ENCODE assay signal across 39 cellular contexts in genomic region chr19:8105471-8105870, GRCh38. TPM values are rescaled to one million over a fixed set of nuclear protein-coding genes. Genes with fewer than 3 reads are reported as not detected.
"Had no signal": no experiment of that assay in that cellular context is flagged by ENCODE, and none has a peak within 500 bp of the region (broad histone marks: within the 10 kb centered on the region; RNA-seq: fewer than 3 reads in every experiment).

No MANE protein-coding gene starts in this region.

- H3K9me3 Mint-ChIP-seq: activated B cell treated with CpG ODN at 0.5 μM for 24 hours; activated CD4-positive, alpha-beta memory T cell treated with anti-CD3 and anti-CD28 coated beads for 36 hours; activated CD4-positive, alpha-beta T cell treated with anti-CD3 and anti-CD28 coated beads, Interleukin-2, amount 10 ng/mL, durations not matched to agents 24 days and 14 days; activated CD8-positive, alpha-beta T cell treated with anti-CD3 and anti-CD28 coated beads for 36 hours; activated naive CD4-positive, alpha-beta T cell treated with anti-CD3 and anti-CD28 coated beads for 36 hours; activated naive CD4-positive, alpha-beta T cell treated with anti-CD3 and anti-CD28 coated beads, Interleukin-2, amount 50 U/mL, for 72 hours; activated naive CD8-positive, alpha-beta T cell treated with anti-CD3 and anti-CD28 coated beads for 36 hours; activated T-cell treated with anti-CD3 and anti-CD28 coated beads, Interleukin-2, amount 50 U/mL, for 4 hours; activated T-cell treated with anti-CD3 and anti-CD28 coated beads, Interleukin-2, amount 50 U/mL, for 72 hours; activated T-helper 17 cell treated with anti-CD3 and anti-CD28 coated beads, Interleukin-2, amount 50 U/mL, for 72 hours; brain; central memory CD8-positive, alpha-beta T cell; T-helper 1 cell treated with Interleukin-12 subunit alpha and Interleukin-12 subunit beta and Interleukin-4 antibody, amounts not matched to agents 30 μg/mL and 1 μg/mL, for 36 hours; T-helper 2 cell treated with Interferon-gamma antibody and Interleukin-4, amounts not matched to agents 5 μg/mL and 100 μg/mL, for 36 hours had no signal

- H3K36me3 ChIP-seq: adrenal gland had no signal

- H3K4me1 Mint-ChIP-seq: activated B cell treated with CpG ODN at 0.5 μM for 24 hours; activated CD4-positive, alpha-beta T cell treated with anti-CD3 and anti-CD28 coated beads for 36 hours; activated CD4-positive, alpha-beta T cell treated with anti-CD3 and anti-CD28 coated beads, Interleukin-2, amount 10 ng/mL, durations not matched to agents 24 days and 14 days; activated naive CD8-positive, alpha-beta T cell treated with anti-CD3 and anti-CD28 coated beads for 36 hours; activated T-helper 17 cell treated with anti-CD3 and anti-CD28 coated beads, Interleukin-2, amount 50 U/mL, for 72 hours; brain; central memory CD8-positive, alpha-beta T cell had no signal

- H3K27ac Mint-ChIP-seq: activated B cell treated with CpG ODN at 0.5 μM for 24 hours; activated CD4-positive, alpha-beta memory T cell treated with anti-CD3 and anti-CD28 coated beads for 36 hours; activated CD4-positive, alpha-beta T cell treated with anti-CD3 and anti-CD28 coated beads for 36 hours; activated CD4-positive, alpha-beta T cell treated with anti-CD3 and anti-CD28 coated beads, Interleukin-2, amount 10 ng/mL, durations not matched to agents 24 days and 14 days; activated CD8-positive, alpha-beta T cell treated with anti-CD3 and anti-CD28 coated beads for 36 hours; activated naive CD4-positive, alpha-beta T cell treated with anti-CD3 and anti-CD28 coated beads for 36 hours; activated naive CD4-positive, alpha-beta T cell treated with anti-CD3 and anti-CD28 coated beads, Interleukin-2, amount 50 U/mL, for 72 hours; activated naive CD8-positive, alpha-beta T cell treated with anti-CD3 and anti-CD28 coated beads for 36 hours; activated T-cell treated with anti-CD3 and anti-CD28 coated beads, Interleukin-2, amount 50 U/mL, for 72 hours; activated T-helper 1 cell treated with anti-CD3 and anti-CD28 coated beads, Interleukin-12 subunit alpha, Interleukin-12 subunit beta, Interleukin-2, Interleukin-4 antibody, amounts not matched to agents 30 ng/mL and 10 ng/mL and 1 ng/mL, durations not matched to agents 14 hours and 24 hours and 36 hours; activated T-helper 17 cell treated with anti-CD3 and anti-CD28 coated beads, Interleukin-2, amount 50 U/mL, for 72 hours; brain; T-helper 1 cell treated with Interleukin-12 subunit alpha and Interleukin-12 subunit beta and Interleukin-4 antibody, amounts not matched to agents 30 μg/mL and 1 μg/mL, for 36 hours; T-helper 2 cell treated with Interferon-gamma antibody and Interleukin-4, amounts not matched to agents 5 μg/mL and 100 μg/mL, for 36 hours had no signal

- H3K9me3 ChIP-seq: adrenal gland had no signal

- H3K27ac ChIP-seq: adrenal gland, VCaP had no signal

- H3K4me1 ChIP-seq: adrenal gland had no signal

- FAIRE-seq: TTC549 had no signal

- H3K36me3 Mint-ChIP-seq: activated CD4-positive, alpha-beta memory T cell treated with anti-CD3 and anti-CD28 coated beads for 36 hours; activated naive CD4-positive, alpha-beta T cell treated with anti-CD3 and anti-CD28 coated beads, Interleukin-2, amount 50 U/mL, for 72 hours; activated naive CD8-positive, alpha-beta T cell treated with anti-CD3 and anti-CD28 coated beads for 36 hours had no signal

- H3K27me3 Mint-ChIP-seq: activated CD4-positive, alpha-beta T cell treated with anti-CD3 and anti-CD28 coated beads, Interleukin-2, amount 10 ng/mL, durations not matched to agents 24 days and 14 days had no signal

- H3K27me3 ChIP-seq: adrenal gland had no signal

- H3K4me3 Mint-ChIP-seq: activated B cell treated with CpG ODN at 0.5 μM for 24 hours; activated CD4-positive, alpha-beta memory T cell treated with anti-CD3 and anti-CD28 coated beads for 36 hours; activated CD4-positive, alpha-beta T cell treated with anti-CD3 and anti-CD28 coated beads for 36 hours; activated CD4-positive, alpha-beta T cell treated with anti-CD3 and anti-CD28 coated beads, Interleukin-2, amount 10 ng/mL, durations not matched to agents 24 days and 14 days; activated CD8-positive, alpha-beta T cell treated with anti-CD3 and anti-CD28 coated beads for 36 hours; activated naive CD4-positive, alpha-beta T cell treated with anti-CD3 and anti-CD28 coated beads for 36 hours; activated naive CD8-positive, alpha-beta T cell treated with anti-CD3 and anti-CD28 coated beads for 36 hours; activated T-cell treated with anti-CD3 and anti-CD28 coated beads, Interleukin-2, amount 50 U/mL, for 4 hours; activated T-cell treated with anti-CD3 and anti-CD28 coated beads, Interleukin-2, amount 50 U/mL, for 72 hours; activated T-helper 1 cell treated with anti-CD3 and anti-CD28 coated beads, Interleukin-12 subunit alpha, Interleukin-12 subunit beta, Interleukin-2, Interleukin-4 antibody, amounts not matched to agents 30 ng/mL and 10 ng/mL and 1 ng/mL, durations not matched to agents 14 hours and 24 hours and 36 hours; activated T-helper 17 cell treated with anti-CD3 and anti-CD28 coated beads, Interleukin-2, amount 50 U/mL, for 72 hours; brain; central memory CD8-positive, alpha-beta T cell; T-helper 1 cell treated with Interleukin-12 subunit alpha and Interleukin-12 subunit beta and Interleukin-4 antibody, amounts not matched to agents 30 μg/mL and 1 μg/mL, for 36 hours; T-helper 2 cell treated with Interferon-gamma antibody and Interleukin-4, amounts not matched to agents 5 μg/mL and 100 μg/mL, for 36 hours had no signal

- DNase-seq: activated B cell treated with CpG ODN at 0.5 μM for 24 hours; activated CD4-positive, alpha-beta memory T cell treated with anti-CD3 and anti-CD28 coated beads for 36 hours; activated CD4-positive, alpha-beta T cell treated with anti-CD3 and anti-CD28 coated beads for 1 hour; activated CD4-positive, alpha-beta T cell treated with anti-CD3 and anti-CD28 coated beads for 36 hours; activated CD4-positive, alpha-beta T cell treated with anti-CD3 and anti-CD28 coated beads, Interleukin-2, amount 10 ng/mL, durations not matched to agents 24 days and 14 days; activated CD4-positive, alpha-beta T cell treated with anti-CD3 and anti-CD28 coated beads, Interleukin-2, amount 50 U/mL, for 1 hour; activated CD4-positive, alpha-beta T cell treated with anti-CD3 and anti-CD28 coated beads, Interleukin-2, amount 50 U/mL, for 4 hours; activated CD8-positive, alpha-beta memory T cell treated with anti-CD3 and anti-CD28 coated beads, Interleukin-2, amount 50 U/mL, for 4 hours; activated CD8-positive, alpha-beta T cell treated with anti-CD3 and anti-CD28 coated beads for 36 hours; activated effector memory CD4-positive, alpha-beta T cell treated with anti-CD3 and anti-CD28 coated beads, Interleukin-2, amount 50 U/mL, for 16 hours; activated gamma-delta T cell treated with Interleukin-2 at 50 U/mL for 16 hours; activated naive CD4-positive, alpha-beta T cell; activated naive CD4-positive, alpha-beta T cell treated with anti-CD3 and anti-CD28 coated beads for 36 hours; activated naive CD4-positive, alpha-beta T cell treated with anti-CD3 and anti-CD28 coated beads, Interleukin-2, amount 50 U/mL, for 16 hours; activated naive CD8-positive, alpha-beta T cell treated with anti-CD3 and anti-CD28 coated beads for 36 hours; activated T-cell treated with anti-CD3 and anti-CD28 coated beads for 4 hours; activated T-cell treated with anti-CD3 and anti-CD28 coated beads, Interleukin-2, amount 50 U/mL, for 1 hour; activated T-cell treated with anti-CD3 and anti-CD28 coated beads, Interleukin-2, amount 50 U/mL, for 4 hours; activated T-cell treated with anti-CD3 and anti-CD28 coated beads, Interleukin-2, amount 50 U/mL, for 72 hours; adrenal gland; amniotic stem cell; aorta; cerebellar nuclear complex; SW 1271; T-helper 1 cell; T-helper 2 cell; T-helper 9 cell had no signal

- H3K4me3 ChIP-seq: adrenal gland had no signal

RNA-seq across cellular contexts. Expression of gene FBN3, which starts 43.9 kb away (rescaled TPM):
- total RNA-seq: activated B cell treated with CpG ODN at 0.5 μM for 24 hours; activated CD4-positive, alpha-beta memory T cell treated with anti-CD3 and anti-CD28 coated beads for 36 hours; activated CD4-positive, alpha-beta T cell treated with anti-CD3 and anti-CD28 coated beads for 36 hours; activated CD4-positive, alpha-beta T cell treated with anti-CD3 and anti-CD28 coated beads, Interleukin-2, amount 10 ng/mL, durations not matched to agents 24 days and 14 days; activated CD8-positive, alpha-beta memory T cell treated with anti-CD3 and anti-CD28 coated beads for 36 hours; activated naive CD4-positive, alpha-beta T cell treated with anti-CD3 and anti-CD28 coated beads for 36 hours; activated naive CD8-positive, alpha-beta T cell treated with anti-CD3 and anti-CD28 coated beads for 36 hours; activated T-cell treated with anti-CD3 and anti-CD28 coated beads, Interleukin-2, amount 50 U/mL, for 72 hours; activated T-helper 1 cell treated with anti-CD3 and anti-CD28 coated beads, Interleukin-12 subunit alpha, Interleukin-12 subunit beta, Interleukin-2, Interleukin-4 antibody, amounts not matched to agents 30 ng/mL and 10 ng/mL and 1 ng/mL, durations not matched to agents 14 hours and 24 hours and 36 hours; aorta; bronchial epithelial cell had no signal
- polyA plus RNA-seq: aorta had no signal

RNA-seq across cellular contexts. Expression of gene CCL25, which starts 52.9 kb away (rescaled TPM):
- total RNA-seq: activated B cell treated with CpG ODN at 0.5 μM for 24 hours; activated CD4-positive, alpha-beta memory T cell treated with anti-CD3 and anti-CD28 coated beads for 36 hours; activated CD4-positive, alpha-beta T cell treated with anti-CD3 and anti-CD28 coated beads, Interleukin-2, amount 10 ng/mL, durations not matched to agents 24 days and 14 days; activated CD8-positive, alpha-beta memory T cell treated with anti-CD3 and anti-CD28 coated beads for 36 hours; activated naive CD4-positive, alpha-beta T cell treated with anti-CD3 and anti-CD28 coated beads for 36 hours; activated T-cell treated with anti-CD3 and anti-CD28 coated beads, Interleukin-2, amount 50 U/mL, for 4 hours; activated T-helper 1 cell treated with anti-CD3 and anti-CD28 coated beads, Interleukin-12 subunit alpha, Interleukin-12 subunit beta, Interleukin-2, Interleukin-4 antibody, amounts not matched to agents 30 ng/mL and 10 ng/mL and 1 ng/mL, durations not matched to agents 14 hours and 24 hours and 36 hours; aorta; bronchial epithelial cell; chondrocyte had no signal
- polyA plus RNA-seq: adrenal gland had no signal
